ENCODE assay signal across 37 cellular contexts in genomic region chr5:154508114-154508513, GRCh38. TPM values are rescaled to one million over a fixed set of nuclear protein-coding genes. Genes with fewer than 3 reads are reported as not detected.
"Had no signal": no experiment of that assay in that cellular context is flagged by ENCODE, and none has a peak within 500 bp of the region (broad histone marks: within the 10 kb centered on the region; RNA-seq: fewer than 3 reads in every experiment).

No MANE protein-coding gene starts in this region.

- H3K27ac Mint-ChIP-seq: dendritic cell treated with granulocyte-macrophage colony-stimulating factor and Interleukin-4, amounts not matched to agents 40 ng/mL and 50 ng/mL, for 4 days; naive thymus-derived CD8-positive, alpha-beta T cell; nephron progenitor cell; stimulated activated naive B cell treated with anti-CD40 and anti-IgM and Interleukin-4, amounts not matched to agents 10 μg/mL and 1 μg/mL and 100 μg/mL, for 72 hours had no signal

- H3K9me3 Mint-ChIP-seq: dendritic cell treated with granulocyte-macrophage colony-stimulating factor and Interleukin-4, amounts not matched to agents 40 ng/mL and 50 ng/mL, for 4 days; naive thymus-derived CD8-positive, alpha-beta T cell; nephron progenitor cell had no signal

- H3K36me3 ChIP-seq: colonic mucosa, esophagus muscularis mucosa, gastroesophageal sphincter, heart left ventricle, left lung, ovary, stomach, thyroid gland had no signal

- ATAC-seq: foreskin keratinocyte; gastroesophageal sphincter; heart left ventricle; left cardiac atrium; left lung; naive thymus-derived CD8-positive, alpha-beta T cell; psoas muscle; right cardiac atrium; stimulated activated naive B cell treated with anti-CD40 and anti-IgM and Interleukin-4, amounts not matched to agents 10 μg/mL and 1 μg/mL and 100 μg/mL, for 72 hours had no signal

- H3K9me3 ChIP-seq: colonic mucosa, esophagus muscularis mucosa, gastroesophageal sphincter, heart left ventricle, left lung, ovary, psoas muscle, stomach, thyroid gland had no signal

- FAIRE-seq: endothelial cell of umbilical vein, islet of Langerhans had no signal

- H3K4me1 ChIP-seq: colonic mucosa, esophagus muscularis mucosa, foreskin keratinocyte, gastroesophageal sphincter, heart left ventricle, left lung, psoas muscle, stomach, thyroid gland had no signal

- DNase-seq: colonic mucosa; effector CD8-positive, alpha-beta T cell; foreskin keratinocyte; heart left ventricle; left cardiac atrium; left lung; mesenchymal stem cell; midbrain; naive thymus-derived CD8-positive, alpha-beta T cell; nephron progenitor cell; nucleus accumbens; ovary; posterior cingulate gyrus; psoas muscle; right cardiac atrium; stimulated activated CD4-positive, alpha-beta T cell treated with anti-CD3 and anti-CD28 coated beads, Interleukin-15, amount 100 ng/mL, for 24 hours; stimulated activated CD4-positive, alpha-beta T cell treated with anti-CD3 and anti-CD28 coated beads, Interleukin-2, amount 100 ng/mL, for 48 hours; stimulated activated naive B cell treated with anti-CD40 and anti-IgM and Interleukin-4, amounts not matched to agents 10 μg/mL and 1 μg/mL and 100 μg/mL, for 72 hours; stomach; thyroid gland; trophoblast cell had no signal

- H3K27ac ChIP-seq: colonic mucosa, esophagus muscularis mucosa, foreskin keratinocyte, gastroesophageal sphincter, heart left ventricle, hepatocyte, left lung, ovary, psoas muscle, skin epidermis, stomach, thyroid gland had no signal

- H3K4me3 ChIP-seq: colonic mucosa, esophagus muscularis mucosa, gastroesophageal sphincter, heart left ventricle, hepatocyte, left lung, ovary, psoas muscle, skin epidermis, stomach, thyroid gland had no signal

- H3K4me3 Mint-ChIP-seq: dendritic cell treated with granulocyte-macrophage colony-stimulating factor and Interleukin-4, amounts not matched to agents 40 ng/mL and 50 ng/mL, for 4 days; naive thymus-derived CD8-positive, alpha-beta T cell; nephron progenitor cell; stimulated activated naive B cell treated with anti-CD40 and anti-IgM and Interleukin-4, amounts not matched to agents 10 μg/mL and 1 μg/mL and 100 μg/mL, for 72 hours had no signal

- H3K27me3 ChIP-seq: colonic mucosa, hepatocyte, ovary, thyroid gland had no signal

- H3K36me3 Mint-ChIP-seq: naive thymus-derived CD8-positive, alpha-beta T cell; stimulated activated naive B cell treated with anti-CD40 and anti-IgM and Interleukin-4, amounts not matched to agents 10 μg/mL and 1 μg/mL and 100 μg/mL, for 72 hours had no signal

RNA-seq across cellular contexts. Expression of gene HAND1, which starts 30.1 kb away (rescaled TPM):
- total RNA-seq: endothelial cell of umbilical vein; epithelial cell of proximal tubule; esophagus muscularis mucosa; fibroblast of lung; foreskin keratinocyte; gastroesophageal sphincter; kidney epithelial cell; left lung; lower leg skin; lung microvascular endothelial cell; myocyte; naive thymus-derived CD8-positive, alpha-beta T cell; ovary; psoas muscle; renal cortical epithelial cell; subcutaneous adipose tissue; temporal lobe; thyroid gland had no signal
- polyA plus RNA-seq: endothelial cell of umbilical vein; fibroblast of lung; naive thymus-derived CD8-positive, alpha-beta T cell; ovary; psoas muscle; stomach had no signal
